ENCODE assay signal across 13 cellular contexts in the genomic region with DNA sequence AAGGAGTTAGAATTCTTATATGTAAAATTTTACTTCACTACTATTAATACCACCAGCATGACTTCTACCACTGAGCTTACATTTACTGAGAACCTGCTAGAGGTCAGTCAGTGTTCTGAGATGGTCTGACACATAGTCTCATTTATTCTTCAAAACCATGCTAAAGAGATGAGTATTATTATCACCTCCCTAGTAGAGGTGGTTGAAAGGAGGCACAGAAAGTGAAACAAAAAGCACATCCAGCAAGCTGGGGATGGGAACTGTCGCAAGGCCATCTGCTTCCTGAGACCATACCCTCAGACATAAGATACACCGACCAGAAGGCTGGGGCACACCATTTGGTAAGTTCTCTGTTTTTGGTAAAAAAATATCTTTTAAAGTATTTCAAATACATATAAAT.
A peak's percentile ranks its signal among the peaks of the same experiment; 100 is the strongest.
DNase-seq lines count a peak whose midpoint lies in the region; ATAC-seq and TF ChIP-seq lines count a peak whose summit lies in the region.
"Had no signal": no experiment of that assay in that cellular context is flagged by ENCODE, and none has a peak within 500 bp of the region (broad histone marks: within the 10 kb centered on the region; RNA-seq: fewer than 3 reads in every experiment).

No MANE protein-coding gene starts in this region.

- no peak overlapping the region for H3K27ac ChIP-seq in SK-N-SH (ENCODE audit: low read depth in 2 of 2, low read length in 1 of 2)
- H3K27ac ChIP-seq: Peyer's patch had no signal

- H3K4me1 ChIP-seq in SK-N-SH (ENCODE audit: control insufficient read depth in 1 of 2, insufficient read depth in 2 of 2, low read depth in 1 of 2, low read length in 1 of 2), result no peaks in the 10 kb centered on the region
- H3K4me1 ChIP-seq: Peyer's patch had no signal

- H3K9me3 Mint-ChIP-seq in immature natural killer cell, result no peaks in the 10 kb centered on the region
- no peaks in the 10 kb centered on the region for H3K9me3 Mint-ChIP-seq in activated CD4-positive, alpha-beta memory T cell treated with anti-CD3 and anti-CD28 coated beads for 36 hours

- CTCF ChIA-PET in activated CD4-positive, alpha-beta memory T cell treated with anti-CD3 and anti-CD28 coated beads for 36 hours (lab: Charles Lee), result interaction anchor here (1.1 kb wide), 1 partner anchor 17 kb away, joined by 4 read pairs; no protein-coding TSS in a partner anchor
- CTCF ChIA-PET in SK-N-SH (lab: Yijun Ruan, JAX), result interaction anchor here (0.6 kb wide), 1 partner anchor 34 kb away, joined by 3 read pairs; no protein-coding TSS in a partner anchor

- H3K27me3 ChIP-seq in SK-N-SH (ENCODE audit: insufficient read depth), result no peaks in the 10 kb centered on the region
- H3K27me3 ChIP-seq: Peyer's patch had no signal

- POLR2A ChIA-PET in activated CD4-positive, alpha-beta memory T cell treated with anti-CD3 and anti-CD28 coated beads for 36 hours (lab: Charles Lee), result no interaction called here
- POLR2A ChIA-PET in SK-N-SH (lab: Yijun Ruan, JAX), result no interaction called here

- H3K9ac ChIP-seq in SK-N-SH, result no peak overlapping the region

- 100% methylated on average over 2 of the region's 2 CpGs for WGBS in SK-N-SH (ENCODE audit: low lambda C conversion rate)

- no peaks in the 10 kb centered on the region for H3K79me2 ChIP-seq in SK-N-SH (ENCODE audit: insufficient read depth)

- no peaks in the 10 kb centered on the region for H3K27me3 Mint-ChIP-seq in immature natural killer cell (ENCODE audit: low read depth in 3 of 3)
- no peaks in the 10 kb centered on the region for H3K27me3 Mint-ChIP-seq in activated CD4-positive, alpha-beta memory T cell treated with anti-CD3 and anti-CD28 coated beads for 36 hours

- ATAC-seq in GM21381 (IDR thresholded peaks at IDR 0.05; ENCODE audit: unreplicated experiment) (peak; percentile 70), HG03432 (IDR thresholded peaks at IDR 0.05; ENCODE audit: unreplicated experiment) (peak; percentile 61), HG03342 (IDR thresholded peaks at IDR 0.05; ENCODE audit: unreplicated experiment) (no peak)
- ATAC-seq: K562 had no signal

- peak overlapping the region in 4 of 6 donors; percentile 31 to 79 (median 56) for H3K27ac Mint-ChIP-seq in immature natural killer cell
- no peak overlapping the region for H3K27ac Mint-ChIP-seq in activated CD4-positive, alpha-beta memory T cell treated with anti-CD3 and anti-CD28 coated beads for 36 hours

- TF ChIP-seq RAD21 in SK-N-SH (IDR thresholded peaks at IDR 0.05; ENCODE audit: low read length), result no peak

- intact Hi-C loops in activated CD4-positive, alpha-beta memory T cell treated with anti-CD3 and anti-CD28 coated beads for 36 hours (cut with micrococcal nuclease), result loop anchor here (1.0 to 2.0 kb wide), 2 partner anchors 8 to 15 kb away; no protein-coding TSS in a partner anchor

- H2AFZ ChIP-seq in SK-N-SH (ENCODE audit: low read depth), result no peak overlapping the region

- peaks cover 8 to 13% of the 10 kb centered on the region in 2 donors for H3K4me1 Mint-ChIP-seq in immature natural killer cell
- H3K4me1 Mint-ChIP-seq in activated CD4-positive, alpha-beta memory T cell treated with anti-CD3 and anti-CD28 coated beads for 36 hours (ENCODE audit: low read depth), result peaks cover 28% of the 10 kb centered on the region

- H3K36me3 ChIP-seq in SK-N-SH (replicated peaks in 1 of 2; ENCODE audit: control insufficient read depth in 1 of 2, insufficient read depth in 2 of 2, low read length in 1 of 2), result peaks cover 0 to 4% of the 10 kb centered on the region in 2 experiments

- no peaks in the 10 kb centered on the region for H3K9me3 ChIP-seq in SK-N-SH
- H3K9me3 ChIP-seq: Peyer's patch had no signal

- no peaks in the 10 kb centered on the region for H3F3A ChIP-seq in SK-N-SH (replicated peaks; ENCODE audit: insufficient read depth)

- TF ChIP-seq CTCF in SK-N-SH (IDR thresholded peaks at IDR 0.05), result no peak

- peak overlapping the region in 2 of 5 donors; percentile 22 to 70 for H3K4me3 Mint-ChIP-seq in immature natural killer cell
- no peak overlapping the region for H3K4me3 Mint-ChIP-seq in activated CD4-positive, alpha-beta memory T cell treated with anti-CD3 and anti-CD28 coated beads for 36 hours

- no peaks in the 10 kb centered on the region for H4K20me1 ChIP-seq in SK-N-SH (ENCODE audit: insufficient read depth)

- no peak overlapping the region for H3K4me2 ChIP-seq in SK-N-SH

- H3K36me3 Mint-ChIP-seq in immature natural killer cell, result peaks cover 34 to 60% (median 35%) of the 10 kb centered on the region in 3 donors
- peaks cover 41% of the 10 kb centered on the region for H3K36me3 Mint-ChIP-seq in activated CD4-positive, alpha-beta memory T cell treated with anti-CD3 and anti-CD28 coated beads for 36 hours

- H3K9me2 ChIP-seq in SK-N-SH, result no peaks in the 10 kb centered on the region

- DNase-seq in NOMO-1 treated with DMSO at 0.1 percent for 48 hours (lab: John Stamatoyannopoulos, UW; ENCODE audit: unreplicated experiment), result peak; percentile 11
- no peak for DNase-seq in NOMO-1 treated with dmso at 0.1 percent for 144 hours (lab: John Stamatoyannopoulos, UW; ENCODE audit: unreplicated experiment)
- DNase-seq in immature natural killer cell, result peak in 2 of 3 donors; percentile 5 to 12
- no peak for DNase-seq in activated CD4-positive, alpha-beta memory T cell treated with anti-CD3 and anti-CD28 coated beads for 36 hours
- DNase-seq in SK-N-SH, result no peak
- DNase-seq: 8988T, COR-L47, Peyer's patch, T-helper 9 cell had no signal

- no peak overlapping the region for H3K4me3 ChIP-seq in SK-N-SH (ENCODE audit: low read depth in 2 of 2, low read length in 1 of 2)
- H3K4me3 ChIP-seq: K562, Peyer's patch had no signal

- no peak for TF ChIP-seq EP300 in SK-N-SH (IDR thresholded peaks at IDR 0.05; ENCODE audit: borderline replicate concordance in 1 of 2, low read depth in 1 of 2, low read length in 1 of 2)

TF ChIP-seq in SK-N-SH, 30 proteins besides CTCF, POLR2A, EP300 and RAD21:
- TF ChIP-seq MEF2A (IDR thresholded peaks at IDR 0.05; ENCODE audit: borderline replicate concordance, low read depth), result no peak
- TF ChIP-seq TAF1 (IDR thresholded peaks at IDR 0.05; ENCODE audit: borderline replicate concordance, low read depth, low read length), result no peak
- TF ChIP-seq FOXJ3 (CRISPR knock-in tag; IDR thresholded peaks at IDR 0.05), result no peak
- no peak for TF ChIP-seq NFIC (IDR thresholded peaks at IDR 0.05; ENCODE audit: borderline replicate concordance)
- TF ChIP-seq, protein P1, sequence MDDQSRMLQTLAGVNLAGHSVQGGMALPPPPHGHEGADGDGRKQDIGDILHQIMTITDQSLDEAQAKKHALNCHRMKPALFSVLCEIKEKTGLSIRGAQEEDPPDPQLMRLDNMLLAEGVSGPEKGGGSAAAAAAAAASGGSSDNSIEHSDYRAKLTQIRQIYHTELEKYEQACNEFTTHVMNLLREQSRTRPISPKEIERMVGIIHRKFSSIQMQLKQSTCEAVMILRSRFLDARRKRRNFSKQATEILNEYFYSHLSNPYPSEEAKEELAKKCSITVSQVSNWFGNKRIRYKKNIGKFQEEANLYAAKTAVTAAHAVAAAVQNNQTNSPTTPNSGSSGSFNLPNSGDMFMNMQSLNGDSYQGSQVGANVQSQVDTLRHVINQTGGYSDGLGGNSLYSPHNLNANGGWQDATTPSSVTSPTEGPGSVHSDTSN (IDR thresholded peaks at IDR 0.05), result no peak
- TF ChIP-seq NRF1 (IDR thresholded peaks at IDR 0.05; ENCODE audit: low read depth, low read length), result no peak
- no peak for TF ChIP-seq JUND (IDR thresholded peaks at IDR 0.05)
- no peak for TF ChIP-seq TEAD4 (IDR thresholded peaks at IDR 0.05; ENCODE audit: borderline replicate concordance, insufficient read depth)
- no peak for TF ChIP-seq RFX5 (IDR thresholded peaks at IDR 0.05; ENCODE audit: low read length)

Comparison
In these comparisons a context has a peak if more than half of its experiments do, and no peak if none do; other contexts are left out.
1. DNase-seq: peak in NOMO-1 treated with DMSO at 0.1 percent for 48 hours (single experiment) and immature natural killer cell (2 of 3); none in NOMO-1 treated with dmso at 0.1 percent for 144 hours (single experiment), activated CD4-positive, alpha-beta memory T cell treated with anti-CD3 and anti-CD28 coated beads for 36 hours (single experiment) and SK-N-SH (single experiment).